18 cellular contexts compared by ENCODE assay signal in genomic region chr11:117192401-117192875, GRCh38.
"Had no signal": no experiment of that assay in that cellular context is flagged by ENCODE, and none has a peak within 500 bp of the region (broad histone marks: within the 10 kb centered on the region; RNA-seq: fewer than 3 reads in every experiment).

No MANE protein-coding gene starts in this region.

- H3K27ac ChIP-seq: colonic mucosa, foreskin keratinocyte, thoracic aorta, WERI-Rb-1 had no signal

- H3K9me3 ChIP-seq: colonic mucosa, prostate gland, thoracic aorta had no signal

- H3K9me3 Mint-ChIP-seq: activated CD4-positive, alpha-beta memory T cell treated with anti-CD3 and anti-CD28 coated beads, Interleukin-2, amount 10 ng/mL, durations not matched to agents 7 days and 5 days; nephron had no signal

- H3K27me3 Mint-ChIP-seq: activated CD4-positive, alpha-beta memory T cell treated with anti-CD3 and anti-CD28 coated beads, Interleukin-2, amount 10 ng/mL, durations not matched to agents 7 days and 5 days; activated CD4-positive, alpha-beta T cell treated with anti-CD3 and anti-CD28 coated beads for 36 hours; activated naive CD8-positive, alpha-beta T cell; T-helper 17 cell had no signal

- H3K4me3 ChIP-seq: colonic mucosa, prostate gland, thoracic aorta had no signal

- H3K4me1 ChIP-seq: colonic mucosa, prostate gland had no signal

- H3K27me3 ChIP-seq: colonic mucosa, foreskin keratinocyte had no signal

- H3K27ac Mint-ChIP-seq: activated CD4-positive, alpha-beta memory T cell treated with anti-CD3 and anti-CD28 coated beads, Interleukin-2, amount 10 ng/mL, durations not matched to agents 7 days and 5 days; activated CD4-positive, alpha-beta T cell treated with anti-CD3 and anti-CD28 coated beads for 36 hours; nephron; T-helper 17 cell had no signal

- H3K36me3 Mint-ChIP-seq: activated naive CD8-positive, alpha-beta T cell had no signal

- H3K4me1 Mint-ChIP-seq: activated CD4-positive, alpha-beta T cell treated with anti-CD3 and anti-CD28 coated beads for 36 hours had no signal

- DNase-seq: activated CD4-positive, alpha-beta memory T cell treated with anti-CD3 and anti-CD28 coated beads, Interleukin-2, amount 10 ng/mL, durations not matched to agents 7 days and 5 days; activated CD4-positive, alpha-beta T cell treated with anti-CD3 and anti-CD28 coated beads for 36 hours; activated T-cell treated with anti-CD3 and anti-CD28 coated beads, Interleukin-2, amount 50 U/mL, for 48 hours; amniotic stem cell; central memory CD4-positive, alpha-beta T cell; colonic mucosa; foreskin keratinocyte; glutamatergic neuron; hypothalamus; occipital lobe; small intestine; T-helper 17 cell; WERI-Rb-1 had no signal

- ATAC-seq: activated CD4-positive, alpha-beta T cell treated with anti-CD3 and anti-CD28 coated beads for 36 hours; foreskin keratinocyte; right cardiac atrium; T-helper 17 cell had no signal

- H3K36me3 ChIP-seq: colonic mucosa had no signal

- H3K4me3 Mint-ChIP-seq: activated CD4-positive, alpha-beta memory T cell treated with anti-CD3 and anti-CD28 coated beads, Interleukin-2, amount 10 ng/mL, durations not matched to agents 7 days and 5 days; activated CD4-positive, alpha-beta T cell treated with anti-CD3 and anti-CD28 coated beads for 36 hours; activated naive CD8-positive, alpha-beta T cell; nephron; T-helper 17 cell had no signal
